In the genomic region with DNA sequence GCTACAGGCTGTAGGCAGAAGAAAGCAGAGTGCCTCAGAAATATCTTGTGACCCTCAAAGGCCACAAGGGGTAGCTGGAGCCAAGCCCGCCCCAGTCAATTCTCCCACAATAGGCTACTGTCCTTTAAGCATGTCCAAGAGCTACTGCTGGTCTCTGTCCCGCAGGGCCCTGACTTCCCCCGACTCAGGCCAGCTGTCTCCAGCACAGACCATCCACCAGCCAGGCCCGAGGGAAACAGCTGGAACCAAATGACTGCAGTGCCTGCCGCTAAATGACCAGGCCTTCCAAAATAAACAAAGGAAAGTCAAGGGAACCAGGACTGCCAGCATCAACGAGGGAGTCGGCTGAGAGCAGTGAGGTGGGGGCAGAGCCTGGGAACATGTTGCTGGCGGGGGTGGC, we compare ENCODE assay signal across 12 cellular contexts. TPM values are rescaled to one million over a fixed set of nuclear protein-coding genes. Genes with fewer than 3 reads are reported as not detected.
DNase-seq lines count a peak whose midpoint lies in the region; ATAC-seq and TF ChIP-seq lines count a peak whose summit lies in the region.
"Had no signal": no experiment of that assay in that cellular context is flagged by ENCODE, and none has a peak within 500 bp of the region (broad histone marks: within the 10 kb centered on the region; RNA-seq: fewer than 3 reads in every experiment).

No MANE protein-coding gene starts in this region.

- peaks cover 35% of the 10 kb centered on the region for H3K79me2 ChIP-seq in GM23248 (ENCODE audit: insufficient read depth)

- no peaks in the 10 kb centered on the region for H3K9me2 ChIP-seq in GM23248 (ENCODE audit: insufficient read depth)

- no peak overlapping the region for H3K4me2 ChIP-seq in GM23248 (ENCODE audit: unreplicated experiment)
- H3K4me2 ChIP-seq: PC-9 had no signal

- no peaks in the 10 kb centered on the region for H3K36me3 ChIP-seq in GM23248 (ENCODE audit: low read depth)
- H3K36me3 ChIP-seq: pancreas had no signal

- H3K4me3 ChIP-seq in GM23248 (no peak overlapping the region), astrocyte of the spinal cord (ENCODE audit: low read depth, low read length) (no peak overlapping the region)
- H3K4me3 ChIP-seq: pancreas, PC-9 had no signal

- H4K20me1 ChIP-seq in GM23248 (ENCODE audit: insufficient read depth), result no peaks in the 10 kb centered on the region

- no peaks in the 10 kb centered on the region for H3K9me3 ChIP-seq in GM23248 (ENCODE audit: low read depth)
- H3K9me3 ChIP-seq: Caco-2, pancreas had no signal

- H3K27ac ChIP-seq in GM23248, result 0 out of 2 replicates have a peak overlapping the region, but pooled peaks have one; percentile 94
- H3K27ac ChIP-seq: pancreas, PC-9 had no signal

- no peak for TF ChIP-seq CTCF in astrocyte of the spinal cord (IDR thresholded peaks at IDR 0.05; ENCODE audit: low read depth, low read length)
- no peak for TF ChIP-seq CTCF in GM13977 (IDR thresholded peaks at IDR 0.05; ENCODE audit: extremely low read depth, insufficient read depth, missing control alignments)

- peaks cover 61% of the 10 kb centered on the region for H3K4me1 ChIP-seq in GM23248 (ENCODE audit: insufficient read depth)

- WGBS in GM23248 (ENCODE audit: low coverage in 1 of 2, low lambda C conversion rate in 2 of 2, missing lambda C conversion rate in 2 of 2), 2 experiments, result 64 to 66% methylated on average over 8 of the region's 8 CpGs

- ATAC-seq in HG03460 (IDR thresholded peaks at IDR 0.05; ENCODE audit: unreplicated experiment) (no peak), HG03196 (IDR thresholded peaks at IDR 0.05; ENCODE audit: unreplicated experiment) (no peak)

- in situ Hi-C loops in GM23248 (cut with MboI), result no loop called here
- in situ Hi-C loops in astrocyte of the spinal cord (cut with HindIII; ENCODE audit: low sequenced_read_pairs), result no loop called here
- in situ Hi-C loops in GM13977 (cut with MboI; ENCODE audit: low pct_unique_long_range_greater_than_20kb, low sequenced_read_pairs, unreplicated experiment), result no loop called here

- no peak for DNase-seq in GM23248
- peak; percentile 72 for DNase-seq in astrocyte of the spinal cord (ENCODE audit: low read depth, low spot score)
- DNase-seq in hippocampal formation (lab: John Stamatoyannopoulos, UW), result peak; percentile 44 to 63
- DNase-seq in pulmonary artery endothelial cell (ENCODE audit: low read depth, low spot score), result peak; percentile 39
- DNase-seq in cerebellar nuclear complex (lab: John Stamatoyannopoulos, UW), result no peak
- DNase-seq in GM13977 (ENCODE audit: low spot score), result no peak
- DNase-seq: activated naive CD8-positive, alpha-beta T cell treated with anti-CD3 and anti-CD28 coated beads, Interleukin-2, amount 10 ng/mL, durations not matched to agents 7 days and 5 days; pancreas; PC-9 had no signal

- no peaks in the 10 kb centered on the region for H3K27me3 ChIP-seq in GM23248 (replicated peaks; ENCODE audit: insufficient read depth)
- H3K27me3 ChIP-seq: pancreas had no signal

- H3K9ac ChIP-seq in GM23248, result no peak overlapping the region

- H3F3A ChIP-seq in GM23248 (ENCODE audit: insufficient read depth), result peaks cover 69% of the 10 kb centered on the region

- no peak overlapping the region for H2AFZ ChIP-seq in GM23248
- H2AFZ ChIP-seq: PC-9 had no signal

RNA-seq across cellular contexts. Expression of a gene that starts 36.7 kb away (rescaled TPM):
- 310 and 329 TPM in 2 replicates for total RNA-seq in GM23248 (2014; rRNA removed; shearing (Covaris generic))
- polyA plus RNA-seq in GM23248 (2016; fragmentation: Nextera tagmentation; extraction: Ambion mirVana), result 298 and 303 TPM in 2 replicates
- 228 and 231 TPM in 2 replicates for total RNA-seq in pulmonary artery endothelial cell

Comparison
In these comparisons a context has a peak if more than half of its experiments do, and no peak if none do; other contexts are left out.
1. DNase-seq: peak in astrocyte of the spinal cord (single experiment), hippocampal formation (2 of 2) and pulmonary artery endothelial cell (single experiment); none in GM23248 (single experiment), cerebellar nuclear complex (0 of 2) and GM13977 (single experiment).